8 cellular contexts compared by ENCODE assay signal in the genomic region with DNA sequence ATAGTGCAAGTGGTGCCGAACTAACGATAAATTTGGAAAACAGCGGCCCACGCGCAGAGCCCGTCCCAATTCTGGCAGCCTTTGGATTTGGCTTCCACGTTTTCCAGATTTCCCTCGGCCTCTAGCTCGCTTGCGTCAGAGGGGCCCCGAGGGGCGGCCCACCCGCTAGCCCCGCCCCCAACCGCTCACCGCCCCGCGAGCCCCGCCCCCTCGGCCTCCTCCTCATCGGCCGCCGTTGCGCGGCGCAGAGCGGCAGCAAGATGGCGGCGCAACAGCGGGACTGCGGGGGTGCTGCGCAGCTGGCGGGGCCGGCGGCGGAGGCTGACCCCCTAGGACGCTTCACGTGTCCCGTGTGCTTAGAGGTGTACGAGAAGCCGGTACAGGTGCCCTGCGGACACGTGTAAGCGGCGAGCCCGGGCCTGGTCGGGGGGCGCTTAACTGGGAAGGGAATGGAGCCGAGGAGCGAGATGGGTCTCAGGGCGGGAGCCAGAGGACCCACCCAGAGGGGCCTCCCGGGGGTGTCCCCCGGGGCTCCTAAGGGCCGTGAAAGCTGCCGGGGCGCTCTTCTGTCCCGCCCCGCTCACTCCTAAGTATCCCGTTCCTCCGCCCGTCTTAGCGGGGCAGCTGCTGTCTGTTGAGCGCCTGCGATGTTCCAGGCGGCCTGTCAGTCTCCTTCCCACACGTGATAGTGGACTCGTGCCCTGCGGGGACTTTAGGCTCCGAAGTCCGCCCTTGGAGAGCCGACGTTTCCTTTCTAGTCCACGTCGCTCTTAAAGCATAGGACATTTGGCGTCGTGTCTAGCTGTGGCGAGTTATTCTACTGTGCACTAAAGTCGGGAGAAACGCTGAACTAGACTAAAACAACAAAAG. TPM values are rescaled to one million over a fixed set of nuclear protein-coding genes. Genes with fewer than 3 reads are reported as not detected.
DNase-seq lines count a peak whose midpoint lies in the region; ATAC-seq and TF ChIP-seq lines count a peak whose summit lies in the region.

A gene with protein sequence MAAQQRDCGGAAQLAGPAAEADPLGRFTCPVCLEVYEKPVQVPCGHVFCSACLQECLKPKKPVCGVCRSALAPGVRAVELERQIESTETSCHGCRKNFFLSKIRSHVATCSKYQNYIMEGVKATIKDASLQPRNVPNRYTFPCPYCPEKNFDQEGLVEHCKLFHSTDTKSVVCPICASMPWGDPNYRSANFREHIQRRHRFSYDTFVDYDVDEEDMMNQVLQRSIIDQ (plus strand): TSS at position 245 of the 870 bp plus-strand sequence. CDS start 16 bp downstream, at position 261.

- peak; percentile 12 for TF ChIP-seq CTCF in RWPE2 (IDR thresholded peaks at IDR 0.05; ENCODE audit: poor library complexity, severe bottlenecking)
- TF ChIP-seq CTCF in natural killer cell (IDR thresholded peaks at IDR 0.05) = no peak

- H3K27me3 ChIP-seq in RWPE2 (ENCODE audit: insufficient read depth, poor library complexity, severe bottlenecking) = no peaks in the 10 kb centered on the region

- intact Hi-C loops in natural killer cell (cut with micrococcal nuclease) = loop anchor here (1.0 kb wide), 1 partner anchor 21 kb away; the partner anchor contains the start of gene SPATA2

- H3K27ac Mint-ChIP-seq in natural killer cell = peak within 1 kb of the TSS; percentile 88 to 90

- no peaks in the 10 kb centered on the region for H3K36me3 Mint-ChIP-seq in natural killer cell

- H3K9me3 Mint-ChIP-seq in natural killer cell = no peaks in the 10 kb centered on the region

- no peaks in the 10 kb centered on the region for H3K9me3 ChIP-seq in RWPE2 (ENCODE audit: severe bottlenecking)

- H3K4me3 Mint-ChIP-seq in natural killer cell = peak within 1 kb of the TSS; percentile 95

- ATAC-seq in GM21619 (IDR thresholded peaks at IDR 0.05; ENCODE audit: unreplicated experiment) (peak; percentile 64), RWPE2 (ENCODE audit: low read depth) (peak; percentile 79), natural killer cell (peak; percentile 94 to 97 (median 97))

- H3K27me3 Mint-ChIP-seq in natural killer cell (ENCODE audit: low read depth in 2 of 2) = no peaks in the 10 kb centered on the region

- peak within 1 kb of the TSS; percentile 95 for H3K4me3 ChIP-seq in RWPE2 (ENCODE audit: severe bottlenecking)

- DNase-seq in DMS153 (lab: John Stamatoyannopoulos, UW) = peak; percentile 73
- DNase-seq in LHCN-M2 (ENCODE audit: low read depth) = peak; percentile 86
- DNase-seq in RWPE2 (ENCODE audit: low spot score) = peak; percentile 97
- peak; percentile 88 for DNase-seq in activated T-helper 9 cell treated with anti-CD3 and anti-CD28 coated beads, Interleukin-2, amount 50 U/mL, for 16 hours (ENCODE audit: low read depth)
- peak; percentile 93 for DNase-seq in fibroblast of peridontal ligament (ENCODE audit: extremely low read depth)
- peak; percentile 86 for DNase-seq in natural killer cell
- peak; percentile 78 to 91 (median 90) for DNase-seq in stimulated activated naive CD4-positive, alpha-beta T cell (lab: John Stamatoyannopoulos, UW)

- peak within 1 kb of the TSS; percentile 49 for H3K27ac ChIP-seq in RWPE2 (ENCODE audit: poor library complexity, severe bottlenecking)

- peaks cover 43 to 45% of the 10 kb centered on the region in 2 donors for H3K4me1 Mint-ChIP-seq in natural killer cell

- H3K4me1 ChIP-seq in RWPE2 (ENCODE audit: insufficient read depth, poor library complexity, severe bottlenecking) = peaks cover 16% of the 10 kb centered on the region

- peaks cover 35% of the 10 kb centered on the region for H3K36me3 ChIP-seq in RWPE2 (ENCODE audit: low read depth)

RNA-seq across cellular contexts. Expression of the gene that starts here (rescaled TPM):
- total RNA-seq in LHCN-M2 (2014; rRNA removed) (98.2 and 99.3 TPM in 2 replicates), natural killer cell (100 to 1,000 TPM in 2 of 3 donors, 10 to 100 TPM in 1; 92.3 to 108 (median 100) TPM)
- 36.6 TPM for polyA plus RNA-seq in LHCN-M2 (2012)

Comparison
In these comparisons a context has a peak if more than half of its experiments do, and no peak if none do; other contexts are left out.
1. Peak in every context shown above with its lines: DNase-seq, ATAC-seq, H3K4me3 ChIP-seq and H3K27ac ChIP-seq.